30 cellular contexts compared by ENCODE assay signal in the genomic region with DNA sequence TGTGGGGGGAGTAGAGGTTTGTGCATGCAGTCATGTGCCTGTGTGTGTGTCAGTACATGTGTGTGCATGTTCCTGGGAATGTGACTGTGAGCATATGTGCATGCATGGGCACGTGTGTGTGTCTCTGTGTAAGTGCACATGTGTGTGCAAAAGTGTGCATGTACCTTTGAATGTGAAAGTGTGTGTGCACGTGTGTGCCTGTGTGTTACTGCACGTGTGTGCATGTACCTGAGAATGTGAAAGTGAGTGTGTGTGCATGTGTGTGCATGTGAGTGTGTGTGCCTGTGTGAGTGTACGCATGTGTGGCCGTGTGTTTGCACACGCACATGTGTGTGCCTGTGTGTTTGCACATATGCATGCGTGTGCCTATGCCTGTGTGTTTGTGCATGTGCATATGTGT.
"Had no signal": no experiment of that assay in that cellular context is flagged by ENCODE, and none has a peak within 500 bp of the region (broad histone marks: within the 10 kb centered on the region; RNA-seq: fewer than 3 reads in every experiment).

No MANE protein-coding gene starts in this region.

- FAIRE-seq: frontal cortex had no signal

- H3K27me3 ChIP-seq: body of pancreas, cardiac muscle cell, colonic mucosa had no signal

- H3K27ac ChIP-seq: body of pancreas, cardiac muscle cell, colonic mucosa, epithelial cell of prostate had no signal

- H3K4me3 ChIP-seq: body of pancreas, cardiac muscle cell, colonic mucosa had no signal

- DNase-seq: activated B cell treated with CpG ODN at 0.5 μM for 24 hours; activated CD4-positive, alpha-beta T cell treated with anti-CD3 and anti-CD28 coated beads for 48 hours; activated CD4-positive, alpha-beta T cell treated with anti-CD3 and anti-CD28 coated beads, Interleukin-2, amount 50 U/mL, for 1 hour; activated CD4-positive, alpha-beta T cell treated with anti-CD3 and anti-CD28 coated beads, Interleukin-2, amount 50 U/mL, for 48 hours; activated CD8-positive, alpha-beta memory T cell treated with anti-CD3 and anti-CD28 coated beads for 24 hours; activated CD8-positive, alpha-beta T cell treated with anti-CD3 and anti-CD28 coated beads for 36 hours; activated effector memory CD4-positive, alpha-beta T cell treated with Interleukin-2 at 50 U/mL for 16 hours; activated gamma-delta T cell treated with Interleukin-2 at 50 U/mL for 16 hours; activated naive CD4-positive, alpha-beta T cell treated with anti-CD3 and anti-CD28 coated beads, Interleukin-2, amount 50 U/mL, for 16 hours; activated naive CD4-positive, alpha-beta T cell treated with Interleukin-2 at 50 U/mL for 16 hours; activated T-cell treated with anti-CD3 and anti-CD28 coated beads, Interleukin-2, amount 50 U/mL, for 4 hours; amniotic stem cell; aorta; body of pancreas; central memory CD4-positive, alpha-beta T cell; cerebellar nuclear complex; colonic mucosa; effector CD8-positive, alpha-beta T cell; endodermal cell; foreskin fibroblast; T-helper 1 cell; T-helper 17 cell; T1000 had no signal

- H3K9me3 ChIP-seq: body of pancreas, colonic mucosa had no signal

- ATAC-seq: activated CD4-positive, CD25-positive, alpha-beta regulatory T cell treated with anti-CD3 and anti-CD28 coated beads, Interleukin-2, amount 50 U/mL, for 24 hours; activated CD8-positive, alpha-beta T cell treated with anti-CD3 and anti-CD28 coated beads for 36 hours; activated T-cell treated with anti-CD3 and anti-CD28 coated beads, Interleukin-2, amount 50 U/mL, for 4 hours; activated T-helper 17 cell treated with anti-CD3 and anti-CD28 coated beads, Interleukin-2, amount 50 U/mL, for 72 hours; body of pancreas; esophagus mucosa; T-helper 17 cell had no signal

- H3K4me1 ChIP-seq: body of pancreas, colonic mucosa had no signal

- H3K36me3 ChIP-seq: cardiac muscle cell, colonic mucosa, WERI-Rb-1 had no signal
